In the genomic region with DNA sequence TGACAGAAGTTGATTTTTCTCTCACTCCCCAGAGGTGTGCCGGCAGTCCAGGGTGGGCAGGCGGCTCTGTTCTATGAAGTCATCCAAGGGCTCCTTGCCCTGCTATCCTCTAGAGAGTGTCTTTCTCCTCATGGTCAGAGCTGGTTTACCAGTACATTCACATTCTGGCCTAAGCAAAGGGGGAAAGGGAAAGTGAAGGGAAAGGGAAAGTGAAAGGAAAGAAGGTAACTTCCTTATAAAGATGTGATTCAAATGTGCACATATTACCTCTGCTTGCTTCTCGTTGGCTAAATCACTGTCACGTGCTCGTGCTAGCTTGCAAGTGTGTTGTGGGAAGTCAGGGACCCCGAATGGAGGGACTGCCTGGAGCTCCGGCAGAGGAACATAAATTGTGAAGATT, we compare ENCODE assay signal across 8 cellular contexts. TPM values are rescaled to one million over a fixed set of nuclear protein-coding genes. Genes with fewer than 3 reads are reported as not detected.
DNase-seq lines count a peak whose midpoint lies in the region; ATAC-seq and TF ChIP-seq lines count a peak whose summit lies in the region.

No MANE protein-coding gene starts in this region.

- intact Hi-C loops in ascending aorta (cut with DNase I) = loop anchor here (10.0 kb wide), 3 partner anchors 426 to 1656 kb away; no protein-coding TSS in a partner anchor

- H3K4me3 ChIP-seq in fibroblast of mammary gland (ENCODE audit: control insufficient read depth, low read depth, low read length) (no peak overlapping the region), ascending aorta (peak overlapping the region in 1 of 2 donors; percentile 35)

- peaks cover 0 to 12% of the 10 kb centered on the region in 2 donors for H3K4me1 ChIP-seq in ascending aorta

- H3K9me3 ChIP-seq in ascending aorta = no peaks in the 10 kb centered on the region

- ATAC-seq in HG02884 (IDR thresholded peaks at IDR 0.05; ENCODE audit: unreplicated experiment) = peak; percentile 28
- ATAC-seq in HG02763 (IDR thresholded peaks at IDR 0.05; ENCODE audit: unreplicated experiment) = no peak
- ATAC-seq in omental fat pad (ENCODE audit: low FRiP score) = no peak

- TF ChIP-seq CTCF in fibroblast of mammary gland (conservative IDR thresholded peaks at IDR 0.05; ENCODE audit: control insufficient read depth, insufficient read depth, low read depth, low read length) (no peak), omental fat pad (IDR thresholded peaks at IDR 0.05) (no peak), ascending aorta (IDR thresholded peaks at IDR 0.05) (no peak)

- in situ Hi-C loops in ACHN (cut with HindIII; ENCODE audit: low pct_ligation_motif_present, low pct_unique_long_range_greater_than_20kb, low sequenced_read_pairs) = no loop called here

- no peak overlapping the region for H3K27ac ChIP-seq in ascending aorta

- DNase-seq in ACHN (peak; percentile 86), T-helper 1 cell (peak in 3 of 5 donors; percentile 28 to 40 (median 30)), fibroblast of mammary gland (ENCODE audit: low read depth) (peak; percentile 43), pons (ENCODE audit: low spot score) (no peak), omental fat pad (ENCODE audit: low spot score) (no peak), ascending aorta (ENCODE audit: low spot score in 2 of 2) (no peak)

- no peaks in the 10 kb centered on the region for H3K36me3 ChIP-seq in ascending aorta

- no peaks in the 10 kb centered on the region for H3K27me3 ChIP-seq in ascending aorta

RNA-seq across cellular contexts. Expression of a gene that starts 2.9 kb away (rescaled TPM):
- total RNA-seq in omental fat pad = 10 to 100 TPM; 21.7 to 69.7 (median 40.1) TPM
- 34.6 TPM for total RNA-seq in ascending aorta

RNA-seq across cellular contexts. Expression of a gene that starts 26.9 kb away (rescaled TPM):
- total RNA-seq in omental fat pad (10 to 100 TPM; 13.8 to 21.0 (median 16.0) TPM), ascending aorta (1.2 TPM)

Comparison
In these comparisons a context has a peak if more than half of its experiments do, and no peak if none do; other contexts are left out.
1. DNase-seq: peak in ACHN (single experiment), T-helper 1 cell (3 of 5) and fibroblast of mammary gland (single experiment); none in pons (single experiment), omental fat pad (single experiment) and ascending aorta (0 of 2).